In genomic region chr6:131003419-131004386, GRCh38 we compare ENCODE assay signal across 22 cellular contexts. TPM values are rescaled to one million over a fixed set of nuclear protein-coding genes. Genes with fewer than 3 reads are reported as not detected.
A peak's percentile ranks its signal among the peaks of the same experiment; 100 is the strongest.
DNase-seq lines count a peak whose midpoint lies in the region; ATAC-seq, FAIRE-seq and TF ChIP-seq lines count a peak whose summit lies in the region.
"Had no signal": no experiment of that assay in that cellular context is flagged by ENCODE, and none has a peak within 500 bp of the region (broad histone marks: within the 10 kb centered on the region; RNA-seq: fewer than 3 reads in every experiment).

No MANE protein-coding gene starts in this region.

- intact Hi-C loops in right cardiac atrium (cut with DNase I), result no loop called here
- intact Hi-C loops in gastrocnemius medialis (cut with DNase I; ENCODE audit: low total_unique reads), result no loop called here

- no peak for TF ChIP-seq POLR2A in gastrocnemius medialis (IDR thresholded peaks at IDR 0.05)

- H3K4me1 ChIP-seq in HUES48 (ENCODE audit: control insufficient read depth, insufficient read depth, low read length), result peaks cover 28% of the 10 kb centered on the region
- peaks cover 7% of the 10 kb centered on the region for H3K4me1 ChIP-seq in astrocyte (ENCODE audit: insufficient read depth, low read length)
- H3K4me1 ChIP-seq in right cardiac atrium (ENCODE audit: control insufficient read depth, insufficient read depth, low read length), result peaks cover 14% of the 10 kb centered on the region
- H3K4me1 ChIP-seq in gastrocnemius medialis, result peaks cover 18 to 25% of the 10 kb centered on the region in 2 donors
- H3K4me1 ChIP-seq: parathyroid adenoma had no signal

- H3K9ac ChIP-seq in HUES48 (ENCODE audit: low read depth, low read length), result no peak overlapping the region
- H3K9ac ChIP-seq in astrocyte (ENCODE audit: low read length), result no peak overlapping the region
- H3K9ac ChIP-seq: parathyroid adenoma had no signal

- WGBS in right cardiac atrium, result 48% methylated on average over 6 of the region's 6 CpGs

- no peak overlapping the region for H3K4me2 ChIP-seq in astrocyte (ENCODE audit: low read length)

- peaks cover 19% of the 10 kb centered on the region for H3K36me3 Mint-ChIP-seq in astrocyte (ENCODE audit: low read depth, unreplicated experiment)

- no peak overlapping the region for H3K4me3 Mint-ChIP-seq in astrocyte (ENCODE audit: unreplicated experiment)
- H3K4me3 Mint-ChIP-seq: activated CD8-positive, alpha-beta T cell treated with anti-CD3 and anti-CD28 coated beads, Interleukin-2, amount 10 ng/mL, durations not matched to agents 7 days and 5 days; natural killer cell; stimulated activated naive CD8-positive, alpha-beta T cell treated with anti-CD3 and anti-CD28 coated beads, Interleukin-15, amount 100 ng/mL, for 72 hours had no signal

- peaks cover 16% of the 10 kb centered on the region for H3K9me3 Mint-ChIP-seq in astrocyte (ENCODE audit: unreplicated experiment)

- no peak overlapping the region for H2AFZ ChIP-seq in astrocyte (ENCODE audit: low read depth, low read length)
- H2AFZ ChIP-seq: parathyroid adenoma had no signal

- DNase-seq in astrocyte (ENCODE audit: low read depth), result no peak
- DNase-seq in right cardiac atrium, result no peak
- DNase-seq in gastrocnemius medialis, result no peak
- no peak for DNase-seq in glomerular visceral epithelial cell (ENCODE audit: extremely low spot score)
- DNase-seq in D341Med (ENCODE audit: low spot score), result no peak
- no peak for DNase-seq in kidney glomerular epithelial cell (lab: John Stamatoyannopoulos, UW)
- DNase-seq: activated CD4-positive, alpha-beta T cell treated with anti-CD3 and anti-CD28 coated beads for 1 hour; activated CD8-positive, alpha-beta T cell treated with anti-CD3 and anti-CD28 coated beads, Interleukin-2, amount 10 ng/mL, durations not matched to agents 7 days and 5 days; activated effector memory CD4-positive, alpha-beta T cell treated with anti-CD3 and anti-CD28 coated beads, Interleukin-2, amount 50 U/mL, for 16 hours; brain microvascular endothelial cell; cortex of kidney; MM.1S; natural killer cell; NCI-H1436; NK-92 treated with Interleukin-12 subunit alpha and Interleukin-12 subunit beta, amount 100 ng/mL, for 24 hours; Peyer's patch; sigmoid colon; stimulated activated naive CD8-positive, alpha-beta T cell treated with anti-CD3 and anti-CD28 coated beads, Interleukin-15, amount 100 ng/mL, for 72 hours; upper lobe of left lung had no signal

- TF ChIP-seq CTCF in astrocyte (IDR thresholded peaks at IDR 0.05; ENCODE audit: insufficient read depth, low read depth, low read length) (no peak), gastrocnemius medialis (IDR thresholded peaks at IDR 0.05 in 4 of 5, conservative IDR thresholded peaks at IDR 0.05 in 1 of 5) (no peak)

- H3K4me3 ChIP-seq in HUES48 (ENCODE audit: low read depth, low read length), result no peak overlapping the region
- H3K4me3 ChIP-seq in astrocyte (ENCODE audit: insufficient read depth, low read depth, low read length), result no peak overlapping the region
- no peak overlapping the region for H3K4me3 ChIP-seq in right cardiac atrium (ENCODE audit: low read length)
- H3K4me3 ChIP-seq in gastrocnemius medialis, result no peak overlapping the region
- H3K4me3 ChIP-seq: Peyer's patch, sigmoid colon, upper lobe of left lung had no signal

- peaks cover 21% of the 10 kb centered on the region for H3K9me3 ChIP-seq in HUES48 (ENCODE audit: control insufficient read depth, insufficient read depth, low read length)
- H3K9me3 ChIP-seq in astrocyte (ENCODE audit: insufficient read depth, low read depth, low read length), result peaks cover 11% of the 10 kb centered on the region
- H3K9me3 ChIP-seq in right cardiac atrium (ENCODE audit: control insufficient read depth, low read length), result no peaks in the 10 kb centered on the region
- no peaks in the 10 kb centered on the region for H3K9me3 ChIP-seq in gastrocnemius medialis

- H3K4me1 Mint-ChIP-seq in astrocyte (ENCODE audit: low read depth, unreplicated experiment), result peaks cover 42% of the 10 kb centered on the region
- H3K4me1 Mint-ChIP-seq: natural killer cell; stimulated activated naive CD8-positive, alpha-beta T cell treated with anti-CD3 and anti-CD28 coated beads, Interleukin-15, amount 100 ng/mL, for 72 hours had no signal

- in situ Hi-C loops in gastrocnemius medialis (cut with MboI; ENCODE audit: low sequenced_read_pairs in 4 of 4), result no loop called here

- peaks cover 19% of the 10 kb centered on the region for H4K20me1 ChIP-seq in astrocyte (ENCODE audit: insufficient read depth, low read length)

- H3K36me3 ChIP-seq in HUES48 (ENCODE audit: control insufficient read depth, insufficient read depth, low read length), result no peaks in the 10 kb centered on the region
- H3K36me3 ChIP-seq in astrocyte (ENCODE audit: insufficient read depth, low read length), result no peaks in the 10 kb centered on the region
- H3K36me3 ChIP-seq in gastrocnemius medialis, result no peaks in the 10 kb centered on the region
- H3K36me3 ChIP-seq: brain microvascular endothelial cell, Peyer's patch, sigmoid colon, upper lobe of left lung had no signal

- no peaks in the 10 kb centered on the region for H3K27me3 Mint-ChIP-seq in astrocyte (ENCODE audit: low read depth, unreplicated experiment)
- H3K27me3 Mint-ChIP-seq: stimulated activated naive CD8-positive, alpha-beta T cell treated with anti-CD3 and anti-CD28 coated beads, Interleukin-15, amount 100 ng/mL, for 72 hours had no signal

- FAIRE-seq in astrocyte (lab: Jason Lieb, UNC), result no peak

- H3K79me2 ChIP-seq in astrocyte (ENCODE audit: insufficient read depth, low read length), result peaks cover 45% of the 10 kb centered on the region
- H3K79me2 ChIP-seq: parathyroid adenoma had no signal

- H3K27me3 ChIP-seq in HUES48 (ENCODE audit: control insufficient read depth, insufficient read depth, low read length) (no peaks in the 10 kb centered on the region), astrocyte (ENCODE audit: insufficient read depth, low read length) (no peaks in the 10 kb centered on the region), right cardiac atrium (ENCODE audit: control insufficient read depth, insufficient read depth) (no peaks in the 10 kb centered on the region), gastrocnemius medialis (no peaks in the 10 kb centered on the region)
- H3K27me3 ChIP-seq: brain microvascular endothelial cell, Peyer's patch, sigmoid colon, upper lobe of left lung had no signal

- ATAC-seq in right cardiac atrium, result no peak
- peak in 1 of 2 donors; percentile 30 for ATAC-seq in gastrocnemius medialis
- no peak for ATAC-seq in HG03378 (IDR thresholded peaks at IDR 0.05; ENCODE audit: unreplicated experiment)
- ATAC-seq: activated CD8-positive, alpha-beta T cell treated with anti-CD3 and anti-CD28 coated beads, Interleukin-2, amount 10 ng/mL, durations not matched to agents 7 days and 5 days; natural killer cell; stimulated activated naive CD8-positive, alpha-beta T cell treated with anti-CD3 and anti-CD28 coated beads, Interleukin-15, amount 100 ng/mL, for 72 hours had no signal

- H3K27ac Mint-ChIP-seq in astrocyte (ENCODE audit: unreplicated experiment), result peak overlapping the region; percentile 10
- H3K27ac Mint-ChIP-seq: activated CD8-positive, alpha-beta T cell treated with anti-CD3 and anti-CD28 coated beads, Interleukin-2, amount 10 ng/mL, durations not matched to agents 7 days and 5 days; natural killer cell; stimulated activated naive CD8-positive, alpha-beta T cell treated with anti-CD3 and anti-CD28 coated beads, Interleukin-15, amount 100 ng/mL, for 72 hours had no signal

- H3K27ac ChIP-seq in HUES48 (ENCODE audit: low read depth, low read length) (peak overlapping the region; percentile 24), astrocyte (ENCODE audit: low read depth, low read length) (no peak overlapping the region), right cardiac atrium (ENCODE audit: low read length) (peak overlapping the region; percentile 17), gastrocnemius medialis (peak overlapping the region; percentile 31 to 48 (median 45))
- H3K27ac ChIP-seq: brain microvascular endothelial cell, parathyroid adenoma, Peyer's patch, upper lobe of left lung had no signal

RNA-seq across cellular contexts. Expression of gene EPB41L2, which starts 59.3 kb away (rescaled TPM):
- 120 and 136 TPM in 2 replicates for total RNA-seq in astrocyte
- 100 to 1,000 TPM in 3 of 4 donors, 10 to 100 TPM in 1; 95.3 to 120 (median 107) TPM for total RNA-seq in right cardiac atrium
- polyA plus RNA-seq in right cardiac atrium, result 30.2 TPM
- total RNA-seq in gastrocnemius medialis, result 10 to 100 TPM; 11.6 to 24.0 (median 14.6) TPM
